Comparison of ENCODE assay signal across 8 cellular contexts in genomic region chr12:53995311-53996187, GRCh38. TPM values are rescaled to one million over a fixed set of nuclear protein-coding genes. Genes with fewer than 3 reads are reported as not detected.
DNase-seq lines count a peak whose midpoint lies in the region; ATAC-seq and TF ChIP-seq lines count a peak whose summit lies in the region.

No MANE protein-coding gene starts in this region.

- no peak overlapping the region for H4K5ac ChIP-seq in H9 (ENCODE audit: insufficient read length, low read depth, low read length)

- peak overlapping the region; percentile 41 for H3K4me2 ChIP-seq in H9 (ENCODE audit: insufficient read depth, insufficient read length, low read length)

- H2BK120ac ChIP-seq in H9 (ENCODE audit: low read depth, low read length, poor library complexity, severe bottlenecking), result no peak overlapping the region

- H3K27ac ChIP-seq in A673 (ENCODE audit: low read depth, low read length, poor library complexity, severe bottlenecking) (peak overlapping the region; percentile 98), H9 (ENCODE audit: insufficient read length, low read depth, low read length) (no peak overlapping the region), cardiac muscle cell (no peak overlapping the region), rectal smooth muscle tissue (ENCODE audit: low read depth, low read length) (no peak overlapping the region)

- H2AFZ ChIP-seq in H9 (ENCODE audit: low read length), result no peak overlapping the region

- peak; percentile 82 for DNase-seq in A673 (ENCODE audit: low spot score)
- DNase-seq in H9, result peak; percentile 87
- DNase-seq in T-cell, result peak in 2 of 34 experiments; percentile 22
- no peak for DNase-seq in cardiac muscle cell (ENCODE audit: low read depth in 1 of 2, low spot score in 1 of 2)
- no peak for DNase-seq in NCI-H2107 treated with DMSO at 0.1 percent for 48 hours (lab: John Stamatoyannopoulos, UW; ENCODE audit: unreplicated experiment)
- no peak for DNase-seq in anterior cingulate cortex (lab: John Stamatoyannopoulos, UW)

- no peak overlapping the region for H3K4ac ChIP-seq in H9 (ENCODE audit: low read depth, low read length)

- no peak overlapping the region for H2AK5ac ChIP-seq in H9 (ENCODE audit: insufficient read length, low read length)

- TF ChIP-seq CTCF in A673 (conservative IDR thresholded peaks at IDR 0.05; ENCODE audit: low read depth, low read length) (no peak), H9 (conservative IDR thresholded peaks at IDR 0.05) (no peak), cardiac muscle cell (IDR thresholded peaks at IDR 0.05; ENCODE audit: low read depth, low read length) (no peak)

- H3K9me3 Mint-ChIP-seq in H9 (peaks cover 0 to 3% of the 10 kb centered on the region in 2 experiments; a peak in 2 of 5 replicates), T-cell (no peaks in the 10 kb centered on the region)

- intact Hi-C loops in A673 (cut with micrococcal nuclease; ENCODE audit: unreplicated experiment), result no loop called here

- no peak overlapping the region for H3K9ac ChIP-seq in H9 (ENCODE audit: extremely low read depth, insufficient read length, low read length)
- H3K9ac ChIP-seq in rectal smooth muscle tissue (ENCODE audit: low read length), result no peak overlapping the region

- no peak overlapping the region for H2BK12ac ChIP-seq in H9 (ENCODE audit: insufficient read length, low read depth, low read length)

- no peak overlapping the region for H2BK5ac ChIP-seq in H9 (ENCODE audit: insufficient read length, low read length)

- H3K4me1 ChIP-seq in A673 (ENCODE audit: insufficient read depth, low read length, poor library complexity, severe bottlenecking), result peaks cover 75% of the 10 kb centered on the region
- no peaks in the 10 kb centered on the region for H3K4me1 ChIP-seq in H9 (ENCODE audit: insufficient read depth, low read length)
- no peaks in the 10 kb centered on the region for H3K4me1 ChIP-seq in cardiac muscle cell (ENCODE audit: low read depth)
- no peaks in the 10 kb centered on the region for H3K4me1 ChIP-seq in rectal smooth muscle tissue (ENCODE audit: control insufficient read depth, insufficient read depth, low read length)

- H2BK15ac ChIP-seq in H9 (ENCODE audit: low read depth, low read length), result no peak overlapping the region

- H3K18ac ChIP-seq in H9 (ENCODE audit: insufficient read length, low read depth, low read length), result no peak overlapping the region

- H4K8ac ChIP-seq in H9 (replicated peaks; ENCODE audit: insufficient read length, low read depth, low read length), result no peak overlapping the region

- H3T11ph ChIP-seq in H9 (ENCODE audit: low read length), result no peak overlapping the region

- no CpG with 5 or more reads among the region's 50 CpGs for WGBS in H9 (ENCODE audit: extremely low coverage, insufficient read length, low lambda C conversion rate)

- H4K20me1 ChIP-seq in H9 (ENCODE audit: control insufficient read depth, insufficient read depth, insufficient read length), result no peaks in the 10 kb centered on the region

- H3K36me3 ChIP-seq in A673 (ENCODE audit: insufficient read depth, low read length, poor library complexity, severe bottlenecking) (no peaks in the 10 kb centered on the region), cardiac muscle cell (no peaks in the 10 kb centered on the region), rectal smooth muscle tissue (ENCODE audit: control insufficient read depth, insufficient read depth, low read length) (no peaks in the 10 kb centered on the region)

- H3K14ac ChIP-seq in H9 (ENCODE audit: insufficient read depth, low read length), result no peak overlapping the region

- H3K27me3 Mint-ChIP-seq in H9 (ENCODE audit: low read depth) (peaks cover 100% of the 10 kb centered on the region), T-cell (peaks cover 77 to 91% of the 10 kb centered on the region in 2 donors)

- H3K4me1 Mint-ChIP-seq in H9 (peaks cover 7 to 34% of the 10 kb centered on the region in 2 experiments), T-cell (peaks cover 33 to 46% (median 40%) of the 10 kb centered on the region in 3 donors)

- ATAC-seq in T-cell (replicated peaks in 1 of 4) (peak; percentile 33 to 55 (median 40)), HG02840 (IDR thresholded peaks at IDR 0.05; ENCODE audit: low FRiP score, unreplicated experiment) (no peak)

- H3K36me3 Mint-ChIP-seq in H9 (ENCODE audit: insufficient read depth in 1 of 3, low read depth in 3 of 3), result no peaks in the 10 kb centered on the region
- H3K36me3 Mint-ChIP-seq in T-cell, result no peaks in the 10 kb centered on the region

- no peak overlapping the region for H4K91ac ChIP-seq in H9 (ENCODE audit: insufficient read length, low read depth, low read length)

- peak overlapping the region in 1 of 3 experiments; percentile 59; a peak in 2 of 7 replicates for H3K27ac Mint-ChIP-seq in H9
- no peak overlapping the region for H3K27ac Mint-ChIP-seq in T-cell

- no peaks in the 10 kb centered on the region for H3K27me3 ChIP-seq in A673 (replicated peaks; ENCODE audit: insufficient read depth, low read depth, low read length, poor library complexity)
- H3K27me3 ChIP-seq in H9 (ENCODE audit: insufficient read depth, low read length), result peaks cover 99% of the 10 kb centered on the region
- peaks cover 100% of the 10 kb centered on the region for H3K27me3 ChIP-seq in cardiac muscle cell
- H3K27me3 ChIP-seq in rectal smooth muscle tissue (ENCODE audit: control insufficient read depth, insufficient read depth, low read length), result peaks cover 83% of the 10 kb centered on the region

- no peaks in the 10 kb centered on the region for H3K79me1 ChIP-seq in H9 (ENCODE audit: insufficient read depth, low read depth, low read length, poor library complexity, severe bottlenecking)

- H2BK20ac ChIP-seq in H9 (ENCODE audit: low read depth, low read length, poor library complexity, severe bottlenecking), result no peak overlapping the region

- H3K79me2 ChIP-seq in H9 (ENCODE audit: insufficient read depth, low read length), result no peaks in the 10 kb centered on the region

- CTCF ChIA-PET in A673 (lab: Charles Lee) (interaction anchor here (0.6 to 1.9 kb wide), 5 partner anchors 10 to 212 kb away, joined by 3 to 12 read pairs (median 5); partner anchors contain the start of gene HOXC10), T-cell (lab: Charles Lee) (no interaction called here)

- H3K23me2 ChIP-seq in H9 (ENCODE audit: insufficient read length, low read depth, low read length, poor library complexity, severe bottlenecking), result no peaks in the 10 kb centered on the region

- no peak overlapping the region for H3K23ac ChIP-seq in H9 (ENCODE audit: insufficient read length, low read depth, low read length)

- POLR2A ChIA-PET in A673 (lab: Charles Lee; ENCODE audit: low non-redundant PET) (no interaction called here), T-cell (lab: Charles Lee) (no interaction called here)

- no TSS peak for BruUV-seq in A673 (replicated peaks; lab: Mats Ljungman, UMichigan)

- H3K4me3 Mint-ChIP-seq in H9, result peak overlapping the region in 1 of 2 experiments; percentile 73; a peak in 3 of 5 replicates
- H3K4me3 Mint-ChIP-seq in T-cell, result peak overlapping the region; percentile 74 to 88 (median 76)

- no peak overlapping the region for H3K56ac ChIP-seq in H9 (ENCODE audit: insufficient read length, low read depth, low read length)

- H3K4me3 ChIP-seq in A673 (ENCODE audit: low read depth, low read length, poor library complexity, severe bottlenecking) (peak overlapping the region; percentile 70), cardiac muscle cell (peak overlapping the region; percentile 6), rectal smooth muscle tissue (ENCODE audit: low read length) (peak overlapping the region; percentile 60)

- H3K9me3 ChIP-seq in A673 (ENCODE audit: low read depth, low read length, poor library complexity, severe bottlenecking) (no peaks in the 10 kb centered on the region), H9 (ENCODE audit: control insufficient read depth, low read depth, low read length) (no peaks in the 10 kb centered on the region), cardiac muscle cell (ENCODE audit: low read depth) (no peaks in the 10 kb centered on the region)

RNA-seq across cellular contexts. Expression of gene HOXC9, which starts 4.4 kb away (rescaled TPM):
- 21.1 and 22.3 TPM in 2 replicates for total RNA-seq in A673 (2021)
- total RNA-seq in H9 (2021), result not detected in 2 replicates
- total RNA-seq in T-cell, result not detected
- not detected in 2 replicates for total RNA-seq in cardiac muscle cell
- not detected in 2 replicates for polyA plus RNA-seq in cardiac muscle cell

RNA-seq across cellular contexts. Expression of gene HOXC10, which starts 10.6 kb away (rescaled TPM):
- total RNA-seq in A673 (2021) (27.8 and 30.4 TPM in 2 replicates), H9 (2021) (not detected in 2 replicates), T-cell (under 1 TPM in 1 of 5 donors, not detected in 4; 0.30 TPM), cardiac muscle cell (not detected in 2 replicates)
- polyA plus RNA-seq in cardiac muscle cell, result not detected in 2 replicates

RNA-seq across cellular contexts. Expression of gene HOXC8, which starts 13.2 kb away (rescaled TPM):
- total RNA-seq in A673 (2021) (10.9 and 11.1 TPM in 2 replicates), H9 (2021) (not detected in 2 replicates), T-cell (not detected), cardiac muscle cell (0.06 TPM in 1 of 2 replicates, not detected in the other)
- not detected in 2 replicates for polyA plus RNA-seq in cardiac muscle cell

RNA-seq across cellular contexts. Expression of gene HOTAIR, which starts 20.8 kb away (rescaled TPM):
- total RNA-seq in A673 (2021) (5.4 and 5.5 TPM in 2 replicates), H9 (2021) (not detected in 2 replicates), T-cell (not detected), cardiac muscle cell (not detected in 2 replicates)
- not detected in 2 replicates for polyA plus RNA-seq in cardiac muscle cell

RNA-seq across cellular contexts. Expression of gene HOXC11, which starts 22.6 kb away (rescaled TPM):
- 5.7 and 7.0 TPM in 2 replicates for total RNA-seq in A673 (2021)
- not detected in 2 replicates for total RNA-seq in H9 (2021)
- total RNA-seq in T-cell, result not detected
- total RNA-seq in cardiac muscle cell, result not detected in 2 replicates
- not detected in 2 replicates for polyA plus RNA-seq in cardiac muscle cell

Comparison
In these comparisons a context has a peak if more than half of its experiments do, and no peak if none do; other contexts are left out.
1. DNase-seq: peak in A673 (single experiment) and H9 (single experiment); none in cardiac muscle cell (0 of 2), NCI-H2107 treated with DMSO at 0.1 percent for 48 hours (single experiment) and anterior cingulate cortex (0 of 58).
2. H3K4me3 ChIP-seq: peak in every context shown above with its lines; median percentile 70 in A673; 60 in rectal smooth muscle tissue; 6 in cardiac muscle cell.
3. RNA of gene HOXC9, which starts 4.4 kb away (total RNA-seq): 21.1 to 22.3 TPM in A673; not detected in H9, not detected in T-cell and not detected in cardiac muscle cell; every median in the first group is over 10 times any median in the second.
4. RNA of gene HOXC10, which starts 10.6 kb away (total RNA-seq): 27.8 to 30.4 TPM in A673; 0.30 TPM in T-cell, not detected in H9 and not detected in cardiac muscle cell; every median in the first group is over 10 times any median in the second.
5. RNA of gene HOXC8, which starts 13.2 kb away (total RNA-seq): 10.9 to 11.1 TPM in A673; 0.06 TPM in cardiac muscle cell, not detected in H9 and not detected in T-cell; every median in the first group is over 10 times any median in the second.